8 cellular contexts compared by ENCODE assay signal in genomic region chr3:101573449-101574387, GRCh38. TPM values are rescaled to one million over a fixed set of nuclear protein-coding genes. Genes with fewer than 3 reads are reported as not detected.
A peak's percentile ranks its signal among the peaks of the same experiment; 100 is the strongest.
DNase-seq lines count a peak whose midpoint lies in the region; ATAC-seq, FAIRE-seq and TF ChIP-seq lines count a peak whose summit lies in the region.

A gene with protein sequence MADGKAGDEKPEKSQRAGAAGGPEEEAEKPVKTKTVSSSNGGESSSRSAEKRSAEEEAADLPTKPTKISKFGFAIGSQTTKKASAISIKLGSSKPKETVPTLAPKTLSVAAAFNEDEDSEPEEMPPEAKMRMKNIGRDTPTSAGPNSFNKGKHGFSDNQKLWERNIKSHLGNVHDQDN (plus strand): TSS chr3:101574180. CDS start chr3:101574216, 36 bp downstream.

- peak within 1 kb of the TSS; percentile 98 for H3K9ac ChIP-seq in keratinocyte (ENCODE audit: control insufficient read depth, extremely low read depth, insufficient read depth, low read length)

- H4K20me1 ChIP-seq in keratinocyte (ENCODE audit: control insufficient read depth, extremely low read depth, insufficient read depth, low read length): no peaks in the 10 kb centered on the region

- no peaks in the 10 kb centered on the region for H3K9me1 ChIP-seq in keratinocyte (ENCODE audit: control insufficient read depth, extremely low read depth, insufficient read depth, low read length)

- ATAC-seq in GM19025 (IDR thresholded peaks at IDR 0.05; ENCODE audit: low read depth, unreplicated experiment): peak; percentile 87
- ATAC-seq in HG03354 (IDR thresholded peaks at IDR 0.05; ENCODE audit: poor library complexity, severe bottlenecking, unreplicated experiment): peak; percentile 90

- H3K4me2 ChIP-seq in keratinocyte (ENCODE audit: control insufficient read depth, extremely low read depth, insufficient read depth, low read depth, low read length): peak within 1 kb of the TSS; percentile 95

- peak; percentile 88 for FAIRE-seq in keratinocyte (lab: Jason Lieb, UNC)

- no peaks in the 10 kb centered on the region for H3K36me3 ChIP-seq in keratinocyte (ENCODE audit: control insufficient read depth in 2 of 2, extremely low read depth in 1 of 2, insufficient read depth in 2 of 2, low read length in 2 of 2)

- no peaks in the 10 kb centered on the region for H3K9me3 ChIP-seq in keratinocyte (ENCODE audit: control insufficient read depth, low read depth, low read length)

- H2AFZ ChIP-seq in keratinocyte (ENCODE audit: control insufficient read depth, low read length): peak within 1 kb of the TSS; percentile 87

- H3K27me3 ChIP-seq in keratinocyte (ENCODE audit: control insufficient read depth, extremely low read depth, insufficient read depth, low read length): no peaks in the 10 kb centered on the region

- H3K4me3 ChIP-seq in AG10803 (ENCODE audit: low read length): peak within 1 kb of the TSS; percentile 94
- H3K4me3 ChIP-seq in keratinocyte (ENCODE audit: control insufficient read depth in 2 of 3, extremely low read depth in 1 of 3, insufficient read depth in 2 of 3, low read depth in 1 of 3, low read length in 3 of 3): peak within 1 kb of the TSS; percentile 79 to 98 (median 97)

- peak within 1 kb of the TSS; percentile 98 for H3K27ac ChIP-seq in keratinocyte (ENCODE audit: control insufficient read depth, insufficient read depth, low read length)

- DNase-seq in AG10803 (ENCODE audit: low read depth) (peak; percentile 99), NCI-H446 treated with DMSO at 0.1 percent for 48 hours (lab: John Stamatoyannopoulos, UW) (peak; percentile 96), cerebellum (ENCODE audit: low spot score) (peak; percentile 96), keratinocyte (ENCODE audit: low read depth, low spot score) (peak; percentile 77)
- peak; percentile 98 for DNase-seq in activated CD4-positive, CD25-positive, alpha-beta regulatory T cell treated with anti-CD3 and anti-CD28 coated beads, Interleukin-2, amount 50 U/mL, for 72 hours
- peak; percentile 99 for DNase-seq in stimulated activated CD4-positive, alpha-beta T cell treated with anti-CD3 and anti-CD28 coated beads, Interleukin-15, amount 100 ng/mL, for 24 hours

- peaks cover 13% of the 10 kb centered on the region for H3K4me1 ChIP-seq in keratinocyte (ENCODE audit: control insufficient read depth, extremely low read depth, insufficient read depth, low read length)

- TF ChIP-seq CTCF in AG10803 (conservative IDR thresholded peaks at IDR 0.05; ENCODE audit: low read length): peak; percentile 82
- peak; percentile 50 to 91 (median 65) for TF ChIP-seq CTCF in keratinocyte (optimal IDR thresholded peaks at IDR 0.05 in 1 of 3, IDR thresholded peaks at IDR 0.05 in 1 of 3, conservative IDR thresholded peaks at IDR 0.05 in 1 of 3; ENCODE audit: extremely low read depth in 1 of 3, insufficient read depth in 2 of 3, low read length in 3 of 3)

- dilution Hi-C loops in keratinocyte (cut with MboI; ENCODE audit: extremely low pct_ligation_motif_present, low sequenced_read_pairs): no loop called here

- peaks cover 43% of the 10 kb centered on the region for H3K79me2 ChIP-seq in keratinocyte (ENCODE audit: control insufficient read depth, insufficient read depth, low read length)

RNA-seq across cellular contexts. Expression of the gene that starts here (rescaled TPM):
- total RNA-seq in cerebellum: 102 TPM
- polyA plus RNA-seq in keratinocyte: 37.9 to 97.8 TPM (median 73.0 TPM) in 3 replicates
- 64.6 TPM for polyA plus RNA-seq in keratinocyte (2011; ENCODE audit: low read depth)
- polyA plus RNA-seq in keratinocyte (2011; cell fraction: cytosol; rRNA removed): 49.7 and 100 TPM in 2 replicates
- 39.3 and 55.4 TPM in 2 replicates for polyA plus RNA-seq in keratinocyte (2011; cell fraction: nucleus; rRNA removed)
- 93.2 and 142 TPM in 2 replicates for polyA plus RNA-seq in keratinocyte (2012; ENCODE audit: low replicate concordance)
- polyA minus RNA-seq in keratinocyte: 6.0 to 35.3 TPM (median 10.2 TPM) in 3 replicates
- polyA minus RNA-seq in keratinocyte (2011; cell fraction: cytosol; rRNA and poly(A)+ RNA removed): 24.9 TPM
- 8.2 and 18.2 TPM in 2 replicates for polyA minus RNA-seq in keratinocyte (2011; cell fraction: nucleus; rRNA and poly(A)+ RNA removed)

Comparison
In these comparisons a context has a peak if more than half of its experiments do, and no peak if none do; other contexts are left out.
1. Peak in every context shown above with its lines: DNase-seq, ATAC-seq, H3K4me3 ChIP-seq and H3K27ac ChIP-seq.